1 cellular context compared by ENCODE assay signal in genomic region chr15:89105147-89105546, GRCh38.
TF ChIP-seq lines count a peak whose summit lies in the region.

No MANE protein-coding gene starts in this region.

TF ChIP-seq in WTC11, 78 proteins besides CTCF, POLR2A, EP300 and RAD21 (continued from another document):
- TF ChIP-seq ZNF512 (CRISPR knock-in tag; IDR thresholded peaks at IDR 0.05; ENCODE audit: borderline replicate concordance) (no peak), ELF4 (CRISPR knock-in tag; IDR thresholded peaks at IDR 0.05; ENCODE audit: low read depth) (no peak)
